ENCODE assay signal across 12 cellular contexts in the genomic region with DNA sequence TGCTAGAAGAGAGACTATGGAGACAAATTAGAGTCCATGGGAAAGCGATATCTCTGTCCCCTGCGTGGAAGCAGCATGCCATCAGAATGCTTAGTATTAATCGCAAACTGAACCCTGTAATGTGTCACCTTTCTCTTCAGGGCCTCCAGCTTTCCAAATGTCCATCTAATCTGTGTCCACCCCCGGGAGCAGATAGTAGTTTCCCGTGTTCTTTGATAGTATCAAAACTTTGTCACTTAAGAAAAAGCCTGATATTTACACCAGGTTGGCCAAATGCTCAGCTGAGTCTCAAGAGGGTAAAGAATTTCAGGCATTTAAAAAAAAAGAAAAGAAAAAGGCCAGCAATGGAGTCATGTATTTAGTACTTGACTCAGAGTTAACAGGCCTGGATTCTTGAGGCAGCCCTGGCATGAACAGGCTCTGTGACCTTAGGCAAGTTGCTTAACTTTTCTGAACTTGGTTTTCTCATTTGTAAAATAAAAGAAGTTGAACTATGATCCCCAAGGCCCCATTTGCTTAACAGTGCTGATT. TPM values are rescaled to one million over a fixed set of nuclear protein-coding genes. Genes with fewer than 3 reads are reported as not detected.
DNase-seq lines count a peak whose midpoint lies in the region; ATAC-seq, FAIRE-seq and TF ChIP-seq lines count a peak whose summit lies in the region.
"Had no signal": no experiment of that assay in that cellular context is flagged by ENCODE, and none has a peak within 500 bp of the region (broad histone marks: within the 10 kb centered on the region; RNA-seq: fewer than 3 reads in every experiment).

No MANE protein-coding gene starts in this region.

- no peaks in the 10 kb centered on the region for H3K9me3 Mint-ChIP-seq in activated naive CD8-positive, alpha-beta T cell treated with anti-CD3 and anti-CD28 coated beads for 36 hours

- H3K4me3 ChIP-seq in SJSA1 (peak overlapping the region; percentile 12), sigmoid colon (peak overlapping the region in 1 of 4 donors; percentile 24)
- H3K4me3 ChIP-seq: testis had no signal

- H3K9me3 ChIP-seq in SJSA1 (replicated peaks): no peaks in the 10 kb centered on the region
- H3K9me3 ChIP-seq in sigmoid colon: no peaks in the 10 kb centered on the region
- H3K9me3 ChIP-seq: testis had no signal

- H3K27me3 ChIP-seq in SJSA1 (replicated peaks) (no peaks in the 10 kb centered on the region), sigmoid colon (no peaks in the 10 kb centered on the region)
- H3K27me3 ChIP-seq: testis had no signal

- peak; percentile 45 for FAIRE-seq in GM19239 (lab: Jason Lieb, UNC)

- H3K36me3 Mint-ChIP-seq in activated naive CD8-positive, alpha-beta T cell treated with anti-CD3 and anti-CD28 coated beads for 36 hours: no peaks in the 10 kb centered on the region

- no peak for TF ChIP-seq POLR2A in sigmoid colon (IDR thresholded peaks at IDR 0.05)

- WGBS in sigmoid colon, 2 donors: 85 to 87% methylated on average over 5 of the region's 5 CpGs

- H3K4me3 Mint-ChIP-seq in activated naive CD8-positive, alpha-beta T cell treated with anti-CD3 and anti-CD28 coated beads for 36 hours: no peak overlapping the region

- H3K4me1 ChIP-seq in SJSA1 (replicated peaks): peaks cover 39% of the 10 kb centered on the region
- peaks cover 0 to 9% (median 0%) of the 10 kb centered on the region in 4 donors for H3K4me1 ChIP-seq in sigmoid colon
- H3K4me1 ChIP-seq: testis had no signal

- intact Hi-C loops in left ventricle myocardium superior (cut with micrococcal nuclease): no loop called here
- intact Hi-C loops in sigmoid colon (cut with DNase I): no loop called here

- peaks cover 4% of the 10 kb centered on the region for H3K27me3 Mint-ChIP-seq in activated naive CD8-positive, alpha-beta T cell treated with anti-CD3 and anti-CD28 coated beads for 36 hours

- no peak overlapping the region for H3K27ac Mint-ChIP-seq in activated naive CD8-positive, alpha-beta T cell treated with anti-CD3 and anti-CD28 coated beads for 36 hours

- H3K36me3 ChIP-seq in SJSA1: no peaks in the 10 kb centered on the region
- H3K36me3 ChIP-seq in sigmoid colon: no peaks in the 10 kb centered on the region

- DNase-seq in GM19239 (ENCODE audit: insufficient read length, low spot score): no peak
- peak in 1 of 2 experiments; percentile 67 for DNase-seq in SJSA1 (ENCODE audit: low read depth in 1 of 2, low spot score in 2 of 2)
- DNase-seq in left ventricle myocardium superior: no peak
- DNase-seq in sigmoid colon: no peak
- no peak for DNase-seq in activated naive CD8-positive, alpha-beta T cell treated with anti-CD3 and anti-CD28 coated beads for 36 hours
- DNase-seq in NOMO-1 treated with DMSO at 0.1 percent for 48 hours (lab: John Stamatoyannopoulos, UW; ENCODE audit: unreplicated experiment): no peak
- DNase-seq in activated naive CD4-positive, alpha-beta T cell (lab: John Stamatoyannopoulos, UW): no peak
- no peak for DNase-seq in medulla oblongata (ENCODE audit: extremely low spot score)
- DNase-seq: amniotic stem cell; hippocampal formation; stimulated activated CD4-positive, alpha-beta T cell treated with anti-CD3 and anti-CD28 coated beads, Interleukin-12 subunit alpha, Interleukin-12 subunit beta, amount 100 ng/mL, for 4 hours; testis had no signal

- TF ChIP-seq CTCF in sigmoid colon (IDR thresholded peaks at IDR 0.05): no peak

- TF ChIP-seq EP300 in sigmoid colon (IDR thresholded peaks at IDR 0.05): no peak

- peak overlapping the region; percentile 90 for H3K27ac ChIP-seq in SJSA1
- peak overlapping the region in 3 of 4 donors; percentile 31 to 45 (median 39) for H3K27ac ChIP-seq in sigmoid colon
- H3K27ac ChIP-seq: testis had no signal

- peak; percentile 17 for ATAC-seq in left ventricle myocardium superior

- peaks cover 30% of the 10 kb centered on the region for H3K4me1 Mint-ChIP-seq in activated naive CD8-positive, alpha-beta T cell treated with anti-CD3 and anti-CD28 coated beads for 36 hours

RNA-seq across cellular contexts. Expression of a gene that starts 10.4 kb away (rescaled TPM):
- 3.7 and 5.0 TPM in 2 replicates for total RNA-seq in SJSA1 (2014; rRNA removed; shearing (Covaris generic))
- 7.8 TPM for total RNA-seq in left ventricle myocardium superior
- total RNA-seq in sigmoid colon: 10 to 100 TPM; 15.1 to 30.2 (median 22.1) TPM
- polyA plus RNA-seq in sigmoid colon: 1 to 10 TPM; 3.6 to 9.4 (median 7.4) TPM
- 1 to 10 TPM; 1.7 TPM for total RNA-seq in activated naive CD8-positive, alpha-beta T cell treated with anti-CD3 and anti-CD28 coated beads for 36 hours
